8 cellular contexts compared by ENCODE assay signal in genomic region chr2:240640939-240641338, GRCh38. TPM values are rescaled to one million over a fixed set of nuclear protein-coding genes. Genes with fewer than 3 reads are reported as not detected.
DNase-seq lines count a peak whose midpoint lies in the region; ATAC-seq and TF ChIP-seq lines count a peak whose summit lies in the region.

No MANE protein-coding gene starts in this region.

- H3K27ac ChIP-seq in OCI-LY1 (ENCODE audit: low read depth, low read length, poor library complexity, severe bottlenecking): no peak overlapping the region

- H3K27me3 Mint-ChIP-seq in natural killer cell (ENCODE audit: low read depth in 2 of 2) (peaks cover 0 to 3% of the 10 kb centered on the region in 2 donors), glutamatergic neuron (ENCODE audit: unreplicated experiment) (peaks cover 8% of the 10 kb centered on the region)
- no peaks in the 10 kb centered on the region for H3K27me3 Mint-ChIP-seq in natural killer cell treated with Interleukin-12 subunit alpha and Interleukin-12 subunit beta and Interleukin-15 and Interleukin-18, amount 100 ng/mL, for 72 hours

- no peaks in the 10 kb centered on the region for H3K4me1 ChIP-seq in OCI-LY1 (ENCODE audit: insufficient read depth, low read length, severe bottlenecking)

- H3K4me2 ChIP-seq in OCI-LY1 (ENCODE audit: low read length): no peak overlapping the region

- no peak for DNase-seq in natural killer cell
- no peak for DNase-seq in natural killer cell treated with Interleukin-12 subunit alpha and Interleukin-12 subunit beta and Interleukin-15 and Interleukin-18, amount 100 ng/mL, for 72 hours (ENCODE audit: low spot score)
- peak; percentile 83 for DNase-seq in glutamatergic neuron
- peak; percentile 43 for DNase-seq in ureter (ENCODE audit: low spot score)
- no peak for DNase-seq in activated naive CD4-positive, alpha-beta T cell (lab: John Stamatoyannopoulos, UW)

- H3K4me3 Mint-ChIP-seq in natural killer cell: no peak overlapping the region
- no peak overlapping the region for H3K4me3 Mint-ChIP-seq in natural killer cell treated with Interleukin-12 subunit alpha and Interleukin-12 subunit beta and Interleukin-15 and Interleukin-18, amount 100 ng/mL, for 72 hours
- H3K4me3 Mint-ChIP-seq in glutamatergic neuron (ENCODE audit: unreplicated experiment): no peak overlapping the region

- no peaks in the 10 kb centered on the region for H3F3A ChIP-seq in OCI-LY1 (ENCODE audit: insufficient read depth, low read length)

- H3K4me3 ChIP-seq in OCI-LY1 (ENCODE audit: low read depth, low read length, poor library complexity, severe bottlenecking): no peak overlapping the region

- H2AFZ ChIP-seq in OCI-LY1 (ENCODE audit: low read length): no peak overlapping the region

- peaks cover 0 to 11% of the 10 kb centered on the region in 2 donors for H3K4me1 Mint-ChIP-seq in natural killer cell
- peaks cover 0 to 4% of the 10 kb centered on the region in 2 donors for H3K4me1 Mint-ChIP-seq in natural killer cell treated with Interleukin-12 subunit alpha and Interleukin-12 subunit beta and Interleukin-15 and Interleukin-18, amount 100 ng/mL, for 72 hours (ENCODE audit: low read depth in 2 of 2)
- H3K4me1 Mint-ChIP-seq in glutamatergic neuron (ENCODE audit: low read depth, unreplicated experiment): no peaks in the 10 kb centered on the region

- H4K20me1 ChIP-seq in OCI-LY1 (ENCODE audit: insufficient read depth, low read length): no peaks in the 10 kb centered on the region

- ATAC-seq in natural killer cell (peak in 2 of 3 donors; percentile 68 to 72), GM19467 (IDR thresholded peaks at IDR 0.05; ENCODE audit: unreplicated experiment) (no peak), GM18517 (IDR thresholded peaks at IDR 0.05; ENCODE audit: unreplicated experiment) (no peak)
- no peak for ATAC-seq in natural killer cell treated with Interleukin-12 subunit alpha and Interleukin-12 subunit beta and Interleukin-15 and Interleukin-18, amount 100 ng/mL, for 72 hours

- H3K27ac Mint-ChIP-seq in natural killer cell (peak overlapping the region in 1 of 2 donors; percentile 20), glutamatergic neuron (ENCODE audit: unreplicated experiment) (no peak overlapping the region)
- H3K27ac Mint-ChIP-seq in natural killer cell treated with Interleukin-12 subunit alpha and Interleukin-12 subunit beta and Interleukin-15 and Interleukin-18, amount 100 ng/mL, for 72 hours: no peak overlapping the region

- H3K9ac ChIP-seq in OCI-LY1 (ENCODE audit: low read length): no peak overlapping the region

- intact Hi-C loops in natural killer cell (cut with micrococcal nuclease): no loop called here

- no peaks in the 10 kb centered on the region for H3K79me2 ChIP-seq in OCI-LY1 (ENCODE audit: insufficient read depth, low read length)

- no peaks in the 10 kb centered on the region for H3K9me3 Mint-ChIP-seq in natural killer cell
- H3K9me3 Mint-ChIP-seq in natural killer cell treated with Interleukin-12 subunit alpha and Interleukin-12 subunit beta and Interleukin-15 and Interleukin-18, amount 100 ng/mL, for 72 hours: no peaks in the 10 kb centered on the region
- H3K9me3 Mint-ChIP-seq in glutamatergic neuron (ENCODE audit: unreplicated experiment): peaks cover 10% of the 10 kb centered on the region

- TF ChIP-seq CTCF in natural killer cell (IDR thresholded peaks at IDR 0.05) (no peak), OCI-LY1 (IDR thresholded peaks at IDR 0.05; ENCODE audit: low read length) (0 out of 2 replicates have a peak, but pooled peaks have one; percentile 4), glutamatergic neuron (IDR thresholded peaks at IDR 0.05; ENCODE audit: partially characterized antibody, unreplicated experiment) (peak; percentile 19)

- no peaks in the 10 kb centered on the region for H3K36me3 Mint-ChIP-seq in natural killer cell
- no peaks in the 10 kb centered on the region for H3K36me3 Mint-ChIP-seq in natural killer cell treated with Interleukin-12 subunit alpha and Interleukin-12 subunit beta and Interleukin-15 and Interleukin-18, amount 100 ng/mL, for 72 hours
- no peaks in the 10 kb centered on the region for H3K36me3 Mint-ChIP-seq in glutamatergic neuron (ENCODE audit: unreplicated experiment)

- H3K9me3 ChIP-seq in OCI-LY1 (ENCODE audit: low read length): no peaks in the 10 kb centered on the region

- no peaks in the 10 kb centered on the region for H3K27me3 ChIP-seq in OCI-LY1 (ENCODE audit: insufficient read depth, low read length)

- H3K36me3 ChIP-seq in OCI-LY1 (ENCODE audit: insufficient read depth, low read length): no peaks in the 10 kb centered on the region

- H3K9me2 ChIP-seq in OCI-LY1 (ENCODE audit: low read depth, low read length): no peaks in the 10 kb centered on the region

RNA-seq across cellular contexts. Expression of gene GPR35, which starts 15.7 kb away (rescaled TPM):
- total RNA-seq in natural killer cell (10 to 100 TPM; 10.6 to 19.7 (median 15.7) TPM), glutamatergic neuron (ENCODE audit: unreplicated experiment) (1.5 TPM), ureter (1.6 TPM)
- 1 to 10 TPM; 5.9 to 7.6 TPM for total RNA-seq in natural killer cell treated with Interleukin-12 subunit alpha and Interleukin-12 subunit beta and Interleukin-15 and Interleukin-18, amount 100 ng/mL, for 72 hours

RNA-seq across cellular contexts. Expression of gene AQP12B, which starts 41.7 kb away (rescaled TPM):
- total RNA-seq in natural killer cell (not detected), glutamatergic neuron (ENCODE audit: unreplicated experiment) (not detected), ureter (not detected)
- total RNA-seq in natural killer cell treated with Interleukin-12 subunit alpha and Interleukin-12 subunit beta and Interleukin-15 and Interleukin-18, amount 100 ng/mL, for 72 hours: not detected

RNA-seq across cellular contexts. Expression of gene AQP12A, which starts 50.7 kb away (rescaled TPM):
- total RNA-seq in natural killer cell (not detected), glutamatergic neuron (ENCODE audit: unreplicated experiment) (not detected), ureter (not detected)
- not detected for total RNA-seq in natural killer cell treated with Interleukin-12 subunit alpha and Interleukin-12 subunit beta and Interleukin-15 and Interleukin-18, amount 100 ng/mL, for 72 hours

RNA-seq across cellular contexts. Expression of gene CAPN10, which starts 54.4 kb away (rescaled TPM):
- 10 to 100 TPM; 69.3 to 95.1 (median 91.0) TPM for total RNA-seq in natural killer cell
- total RNA-seq in natural killer cell treated with Interleukin-12 subunit alpha and Interleukin-12 subunit beta and Interleukin-15 and Interleukin-18, amount 100 ng/mL, for 72 hours: 10 to 100 TPM; 50.4 to 73.9 TPM
- 67.1 TPM for total RNA-seq in glutamatergic neuron (ENCODE audit: unreplicated experiment)
- total RNA-seq in ureter: 34.4 TPM

Comparison
In these comparisons a context has a peak if more than half of its experiments do, and no peak if none do; other contexts are left out.
1. ATAC-seq: peak in natural killer cell (2 of 3); none in natural killer cell treated with Interleukin-12 subunit alpha and Interleukin-12 subunit beta and Interleukin-15 and Interleukin-18, amount 100 ng/mL, for 72 hours (0 of 2), GM19467 (single experiment) and GM18517 (single experiment).
2. DNase-seq: peak in glutamatergic neuron (single experiment) and ureter (single experiment); none in natural killer cell (single experiment), natural killer cell treated with Interleukin-12 subunit alpha and Interleukin-12 subunit beta and Interleukin-15 and Interleukin-18, amount 100 ng/mL, for 72 hours (single experiment) and activated naive CD4-positive, alpha-beta T cell (0 of 4).